31 cellular contexts compared by ENCODE assay signal in the genomic region with DNA sequence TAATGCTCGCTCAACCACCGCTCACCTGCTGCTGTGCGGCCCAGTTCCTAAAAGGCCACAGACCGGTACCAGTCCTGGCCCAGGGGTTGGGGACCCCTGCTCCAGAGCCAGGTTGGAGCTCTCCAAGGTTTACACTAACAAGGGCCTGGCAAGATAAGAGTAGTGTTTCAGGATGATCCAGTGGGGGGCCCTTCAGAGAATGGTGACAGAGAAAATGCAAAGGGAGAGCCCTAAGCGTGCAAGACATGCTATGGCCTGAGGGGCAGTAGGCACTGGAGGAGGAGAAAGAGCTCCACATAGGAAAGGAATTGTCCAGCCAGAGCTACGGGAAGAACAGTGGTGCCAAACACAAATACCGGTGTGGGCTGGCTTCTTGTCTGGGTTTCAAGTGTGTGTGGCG.
"Had no signal": no experiment of that assay in that cellular context is flagged by ENCODE, and none has a peak within 500 bp of the region (broad histone marks: within the 10 kb centered on the region; RNA-seq: fewer than 3 reads in every experiment).

No MANE protein-coding gene starts in this region.

- H3K4me3 ChIP-seq: gastrocnemius medialis, heart left ventricle, hepatocyte, lower lobe of right lung, mucosa of descending colon, prostate gland, right atrium auricular region, smooth muscle cell, testis, tibial artery had no signal

- H3K79me2 ChIP-seq: hepatocyte had no signal

- H3K27me3 Mint-ChIP-seq: effector memory CD8-positive, alpha-beta T cell; naive B cell; type B pancreatic cell had no signal

- ATAC-seq: effector memory CD8-positive, alpha-beta T cell; esophagus mucosa; gastrocnemius medialis; heart left ventricle; left colon; left ventricle myocardium superior; lower lobe of right lung; mucosa of descending colon; sciatic nerve; stimulated activated naive CD8-positive, alpha-beta T cell treated with anti-CD3 and anti-CD28 coated beads, Interleukin-15, Interleukin-2, amounts not matched to agents 100 U/mL and 50 U/mL, for 24 hours had no signal

- H3K36me3 Mint-ChIP-seq: naive B cell, type B pancreatic cell had no signal

- H3K27ac ChIP-seq: epithelial cell of prostate, gastrocnemius medialis, heart left ventricle, hepatocyte, lower lobe of right lung, prostate gland, right atrium auricular region, testis, tibial artery had no signal

- H3K27me3 ChIP-seq: gastrocnemius medialis, heart left ventricle, hepatocyte, right atrium auricular region, testis, tibial artery had no signal

- H3K27ac Mint-ChIP-seq: effector memory CD8-positive, alpha-beta T cell; mesothelial cell of epicardium; nephron; type B pancreatic cell had no signal

- H3K9me3 Mint-ChIP-seq: effector memory CD8-positive, alpha-beta T cell; type B pancreatic cell had no signal

- H3K4me3 Mint-ChIP-seq: effector memory CD8-positive, alpha-beta T cell; mesothelial cell of epicardium; naive B cell; nephron; type B pancreatic cell had no signal

- H3K4me2 ChIP-seq: hepatocyte, smooth muscle cell had no signal

- DNase-seq: cerebellar nuclear complex; cortex of kidney; effector memory CD8-positive, alpha-beta T cell; foreskin fibroblast; gastrocnemius medialis; heart left ventricle; kidney glomerular epithelial cell; left colon; left ventricle myocardium superior; lower lobe of right lung; mucosa of descending colon; naive B cell; nucleus accumbens; stimulated activated CD4-positive, alpha-beta T cell treated with anti-CD3 and anti-CD28 coated beads, Interleukin-12 subunit alpha, Interleukin-12 subunit beta, amount 100 ng/mL, for 4 hours; stimulated activated CD4-positive, alpha-beta T cell treated with anti-CD3 and anti-CD28 coated beads, Interleukin-1b, Interleukin-23, amount 100 ng/mL, for 48 hours; stimulated activated CD4-positive, alpha-beta T cell treated with anti-CD3 and anti-CD28 coated beads, Interleukin-4, amount 100 ng/mL, for 1 hour; stimulated activated CD8-positive, alpha-beta memory T cell treated with anti-CD3 and anti-CD28 coated beads, Interleukin-4, amount 100 ng/mL, for 48 hours; stimulated activated naive CD8-positive, alpha-beta T cell treated with anti-CD3 and anti-CD28 coated beads, Interleukin-15, Interleukin-2, amounts not matched to agents 100 U/mL and 50 U/mL, for 24 hours; substantia nigra; testis; tibial artery had no signal

- H3K9me3 ChIP-seq: gastrocnemius medialis, heart left ventricle, lower lobe of right lung, mucosa of descending colon, prostate gland, right atrium auricular region, testis, tibial artery had no signal

- H3K4me1 ChIP-seq: gastrocnemius medialis, lower lobe of right lung, prostate gland, testis, tibial artery had no signal

- H3K36me3 ChIP-seq: gastrocnemius medialis, heart left ventricle, lower lobe of right lung, prostate gland, right atrium auricular region, tibial artery had no signal

- H2AFZ ChIP-seq: hepatocyte had no signal
